Comparison of ENCODE assay signal across 10 cellular contexts in genomic region chr5:133824661-133825254, GRCh38.
DNase-seq lines count a peak whose midpoint lies in the region; ATAC-seq and TF ChIP-seq lines count a peak whose summit lies in the region.
"Had no signal": no experiment of that assay in that cellular context is flagged by ENCODE, and none has a peak within 500 bp of the region (broad histone marks: within the 10 kb centered on the region; RNA-seq: fewer than 3 reads in every experiment).

No MANE protein-coding gene starts in this region.

- H3K4me1 Mint-ChIP-seq in activated naive CD8-positive, alpha-beta T cell (ENCODE audit: low read depth): peaks cover 47% of the 10 kb centered on the region

- no peaks in the 10 kb centered on the region for H3K36me3 ChIP-seq in tibial nerve
- H3K36me3 ChIP-seq: gastroesophageal sphincter, right lobe of liver had no signal

- TF ChIP-seq EP300 in tibial nerve (IDR thresholded peaks at IDR 0.05): no peak

- peaks cover 0 to 11% (median 0%) of the 10 kb centered on the region in 4 donors for H3K4me1 ChIP-seq in tibial nerve

- H3K4me3 Mint-ChIP-seq in activated naive CD8-positive, alpha-beta T cell: peak overlapping the region; percentile 30

- no peak for TF ChIP-seq POLR2A in tibial nerve (IDR thresholded peaks at IDR 0.05)

- no peaks in the 10 kb centered on the region for H3K36me3 Mint-ChIP-seq in activated naive CD8-positive, alpha-beta T cell

- peak overlapping the region; percentile 1; the same call in 1 of the 2 replicates for H3K4me3 ChIP-seq in GM08714 (ENCODE audit: low read length)
- no peak overlapping the region for H3K4me3 ChIP-seq in tibial nerve
- H3K4me3 ChIP-seq: gastroesophageal sphincter, right lobe of liver had no signal

- in situ Hi-C loops in G401 (cut with HindIII; ENCODE audit: low sequenced_read_pairs): no loop called here

- peak; percentile 72 for ATAC-seq in HG03045 (IDR thresholded peaks at IDR 0.05; ENCODE audit: unreplicated experiment)
- ATAC-seq: gastroesophageal sphincter had no signal

- no peaks in the 10 kb centered on the region for H3K9me3 Mint-ChIP-seq in activated naive CD8-positive, alpha-beta T cell (ENCODE audit: low read depth)

- H3K27ac Mint-ChIP-seq in activated naive CD8-positive, alpha-beta T cell: peak overlapping the region; percentile 8

- no peaks in the 10 kb centered on the region for H3K27me3 ChIP-seq in tibial nerve
- H3K27me3 ChIP-seq: right lobe of liver had no signal

- H3K9me3 ChIP-seq in tibial nerve: no peaks in the 10 kb centered on the region
- H3K9me3 ChIP-seq: gastroesophageal sphincter, right lobe of liver had no signal

- 74 to 79% methylated on average over 5 to 6 of the region's 6 CpGs for WGBS in tibial nerve, 2 donors

- TF ChIP-seq CTCF in tibial nerve (IDR thresholded peaks at IDR 0.05): no peak

- H3K27me3 Mint-ChIP-seq in activated naive CD8-positive, alpha-beta T cell: peaks cover 1% of the 10 kb centered on the region

- DNase-seq in GM19238 (ENCODE audit: insufficient read length, low spot score) (peak; percentile 35), G401 (ENCODE audit: low spot score) (no peak), HCEC 1CT (no peak), tibial nerve (ENCODE audit: low spot score in 2 of 2) (no peak)
- no peak for DNase-seq in stimulated activated naive CD4-positive, alpha-beta T cell treated with Interleukin-2 at 50 U/mL for 16 hours (lab: John Stamatoyannopoulos, UW)

- H3K27ac ChIP-seq in tibial nerve: no peak overlapping the region
- H3K27ac ChIP-seq: gastroesophageal sphincter, right lobe of liver had no signal
